9 cellular contexts compared by ENCODE assay signal in genomic region chr16:11253009-11253994, GRCh38. TPM values are rescaled to one million over a fixed set of nuclear protein-coding genes. Genes with fewer than 3 reads are reported as not detected.
DNase-seq lines count a peak whose midpoint lies in the region; ATAC-seq, FAIRE-seq and TF ChIP-seq lines count a peak whose summit lies in the region.
"Had no signal": no experiment of that assay in that cellular context is flagged by ENCODE, and none has a peak within 500 bp of the region (broad histone marks: within the 10 kb centered on the region; RNA-seq: fewer than 3 reads in every experiment).

No MANE protein-coding gene starts in this region.

- peak overlapping the region; percentile 91 for H3K27ac Mint-ChIP-seq in activated T-helper 2 cell treated with anti-CD3 and anti-CD28 coated beads, Interferon-gamma antibody, Interleukin-2, Interleukin-4, amounts not matched to agents 10 μg/mL and 5 μg/mL and 100 μg/mL, durations not matched to agents 14 hours and 24 hours and 36 hours

- H3K9me3 ChIP-seq in keratinocyte (ENCODE audit: control insufficient read depth, low read depth, low read length) = no peaks in the 10 kb centered on the region
- H3K9me3 ChIP-seq in thoracic aorta = no peaks in the 10 kb centered on the region

- H3K36me3 ChIP-seq in keratinocyte (ENCODE audit: control insufficient read depth in 2 of 2, extremely low read depth in 1 of 2, insufficient read depth in 2 of 2, low read length in 2 of 2) (no peaks in the 10 kb centered on the region), thoracic aorta (no peaks in the 10 kb centered on the region)

- no peaks in the 10 kb centered on the region for H3K27me3 Mint-ChIP-seq in activated T-helper 2 cell treated with anti-CD3 and anti-CD28 coated beads, Interferon-gamma antibody, Interleukin-2, Interleukin-4, amounts not matched to agents 10 μg/mL and 5 μg/mL and 100 μg/mL, durations not matched to agents 14 hours and 24 hours and 36 hours (ENCODE audit: low read depth)

- no peak overlapping the region for H3K9ac ChIP-seq in keratinocyte (ENCODE audit: control insufficient read depth, extremely low read depth, insufficient read depth, low read length)

- peaks cover 40% of the 10 kb centered on the region for H3K4me1 Mint-ChIP-seq in activated T-helper 2 cell treated with anti-CD3 and anti-CD28 coated beads, Interferon-gamma antibody, Interleukin-2, Interleukin-4, amounts not matched to agents 10 μg/mL and 5 μg/mL and 100 μg/mL, durations not matched to agents 14 hours and 24 hours and 36 hours (ENCODE audit: low read depth)

- intact Hi-C loops in activated T-helper 2 cell treated with anti-CD3 and anti-CD28 coated beads, Interferon-gamma antibody, Interleukin-2, Interleukin-4, amounts not matched to agents 10 μg/mL and 5 μg/mL and 100 μg/mL, durations not matched to agents 14 hours and 24 hours and 36 hours (cut with micrococcal nuclease) = loop anchor here (1.0 to 10.0 kb wide), 6 partner anchors 77 to 541 kb away; partner anchors contain the start of genes CIITA and ZC3H7A

- peak overlapping the region; percentile 85 for H3K4me2 ChIP-seq in keratinocyte (ENCODE audit: control insufficient read depth, extremely low read depth, insufficient read depth, low read depth, low read length)

- H3K4me3 ChIP-seq in keratinocyte (ENCODE audit: control insufficient read depth in 2 of 3, extremely low read depth in 1 of 3, insufficient read depth in 2 of 3, low read depth in 1 of 3, low read length in 3 of 3) (peak overlapping the region in 2 of 3 experiments; percentile 26 to 88), thoracic aorta (peak overlapping the region; percentile 87)

- DNase-seq in DMS 273 (lab: John Stamatoyannopoulos, UW; ENCODE audit: unreplicated experiment) (peak; percentile 32), DMS 273 treated with DMSO at 0.1 percent for 48 hours (lab: John Stamatoyannopoulos, UW) (no peak), keratinocyte (ENCODE audit: low read depth, low spot score) (no peak), thoracic aorta (ENCODE audit: low spot score) (no peak), RCC 7860 (ENCODE audit: low spot score) (no peak), NCI-H2227 treated with DMSO at 0.1 percent for 48 hours (lab: John Stamatoyannopoulos, UW) (no peak)
- peak; percentile 40 for DNase-seq in activated T-helper 2 cell treated with anti-CD3 and anti-CD28 coated beads, Interferon-gamma antibody, Interleukin-2, Interleukin-4, amounts not matched to agents 10 μg/mL and 5 μg/mL and 100 μg/mL, durations not matched to agents 14 hours and 24 hours and 36 hours (ENCODE audit: low spot score)

- H3K27me3 ChIP-seq in keratinocyte (ENCODE audit: control insufficient read depth, extremely low read depth, insufficient read depth, low read length) (no peaks in the 10 kb centered on the region), thoracic aorta (replicated peaks; ENCODE audit: insufficient read depth) (no peaks in the 10 kb centered on the region)

- TF ChIP-seq CTCF in keratinocyte (optimal IDR thresholded peaks at IDR 0.05 in 1 of 3, IDR thresholded peaks at IDR 0.05 in 1 of 3, conservative IDR thresholded peaks at IDR 0.05 in 1 of 3; ENCODE audit: extremely low read depth in 1 of 3, insufficient read depth in 2 of 3, low read length in 3 of 3) (no peak), thoracic aorta (IDR thresholded peaks at IDR 0.05) (no peak)

- ATAC-seq in thoracic aorta (ENCODE audit: insufficient number of reproducible peaks, low FRiP score, low read depth) (no peak), GM21381 (IDR thresholded peaks at IDR 0.05; ENCODE audit: unreplicated experiment) (no peak)

- FAIRE-seq in keratinocyte (lab: Jason Lieb, UNC) (no peak), RCC 7860 (lab: Jason Lieb, UNC) (no peak)

- H3K9me3 Mint-ChIP-seq in activated T-helper 2 cell treated with anti-CD3 and anti-CD28 coated beads, Interferon-gamma antibody, Interleukin-2, Interleukin-4, amounts not matched to agents 10 μg/mL and 5 μg/mL and 100 μg/mL, durations not matched to agents 14 hours and 24 hours and 36 hours = no peaks in the 10 kb centered on the region

- H3K4me3 Mint-ChIP-seq in activated T-helper 2 cell treated with anti-CD3 and anti-CD28 coated beads, Interferon-gamma antibody, Interleukin-2, Interleukin-4, amounts not matched to agents 10 μg/mL and 5 μg/mL and 100 μg/mL, durations not matched to agents 14 hours and 24 hours and 36 hours (ENCODE audit: low read depth) = peak overlapping the region; percentile 99

- no peak overlapping the region for H3K27ac ChIP-seq in keratinocyte (ENCODE audit: control insufficient read depth, insufficient read depth, low read length)
- H3K27ac ChIP-seq in thoracic aorta = peak overlapping the region in 1 of 2 donors; percentile 14
- H3K27ac ChIP-seq: 22Rv1 had no signal

- dilution Hi-C loops in keratinocyte (cut with MboI; ENCODE audit: extremely low pct_ligation_motif_present, low sequenced_read_pairs) = no loop called here

- H3K4me1 ChIP-seq in keratinocyte (ENCODE audit: control insufficient read depth, extremely low read depth, insufficient read depth, low read length) (peaks cover 20% of the 10 kb centered on the region), thoracic aorta (ENCODE audit: control insufficient read depth in 1 of 2, low read depth in 2 of 2) (peaks cover 6 to 40% of the 10 kb centered on the region in 2 donors)

- H3K9me1 ChIP-seq in keratinocyte (ENCODE audit: control insufficient read depth, extremely low read depth, insufficient read depth, low read length) = no peaks in the 10 kb centered on the region

- H3K36me3 Mint-ChIP-seq in activated T-helper 2 cell treated with anti-CD3 and anti-CD28 coated beads, Interferon-gamma antibody, Interleukin-2, Interleukin-4, amounts not matched to agents 10 μg/mL and 5 μg/mL and 100 μg/mL, durations not matched to agents 14 hours and 24 hours and 36 hours (ENCODE audit: low read depth) = peaks cover 67% of the 10 kb centered on the region

- H4K20me1 ChIP-seq in keratinocyte (ENCODE audit: control insufficient read depth, extremely low read depth, insufficient read depth, low read length) = no peaks in the 10 kb centered on the region

- peaks cover 19% of the 10 kb centered on the region for H3K79me2 ChIP-seq in keratinocyte (ENCODE audit: control insufficient read depth, insufficient read depth, low read length)

- no peak overlapping the region for H2AFZ ChIP-seq in keratinocyte (ENCODE audit: control insufficient read depth, low read length)

RNA-seq across cellular contexts. Expression of gene SOCS1, which starts 2.7 kb away (rescaled TPM):
- total RNA-seq in activated T-helper 2 cell treated with anti-CD3 and anti-CD28 coated beads, Interferon-gamma antibody, Interleukin-2, Interleukin-4, amounts not matched to agents 10 μg/mL and 5 μg/mL and 100 μg/mL, durations not matched to agents 14 hours and 24 hours and 36 hours = 217 and 219 TPM in 2 replicates
- polyA plus RNA-seq in keratinocyte = 0.98 to 2.8 TPM (median 2.4 TPM) in 3 replicates
- polyA plus RNA-seq in keratinocyte (2011; ENCODE audit: low read depth) = 0.80 TPM
- 0.79 and 1.2 TPM in 2 replicates for polyA plus RNA-seq in keratinocyte (2011; cell fraction: cytosol; rRNA removed)
- polyA plus RNA-seq in keratinocyte (2011; cell fraction: nucleus; rRNA removed) = 2.0 and 2.9 TPM in 2 replicates
- polyA plus RNA-seq in keratinocyte (2012; ENCODE audit: low replicate concordance) = 3.1 and 3.8 TPM in 2 replicates
- 0.38 to 6.6 TPM (median 0.92 TPM) in 3 replicates for polyA minus RNA-seq in keratinocyte
- polyA minus RNA-seq in keratinocyte (2011; cell fraction: cytosol; rRNA and poly(A)+ RNA removed) = 2.3 TPM
- 1.9 and 4.1 TPM in 2 replicates for polyA minus RNA-seq in keratinocyte (2011; cell fraction: nucleus; rRNA and poly(A)+ RNA removed)
- total RNA-seq in thoracic aorta = 10 to 100 TPM; 16.9 to 22.6 TPM

RNA-seq across cellular contexts. Expression of gene TNP2, which starts 15.8 kb away (rescaled TPM):
- total RNA-seq in activated T-helper 2 cell treated with anti-CD3 and anti-CD28 coated beads, Interferon-gamma antibody, Interleukin-2, Interleukin-4, amounts not matched to agents 10 μg/mL and 5 μg/mL and 100 μg/mL, durations not matched to agents 14 hours and 24 hours and 36 hours = not detected in 2 replicates
- polyA plus RNA-seq in keratinocyte = not detected in 3 replicates
- polyA plus RNA-seq in keratinocyte (2011; ENCODE audit: low read depth) = not detected
- not detected in 2 replicates for polyA plus RNA-seq in keratinocyte (2011; cell fraction: cytosol; rRNA removed)
- not detected in 2 replicates for polyA plus RNA-seq in keratinocyte (2011; cell fraction: nucleus; rRNA removed)
- not detected in 2 replicates for polyA plus RNA-seq in keratinocyte (2012; ENCODE audit: low replicate concordance)
- not detected in 3 replicates for polyA minus RNA-seq in keratinocyte
- polyA minus RNA-seq in keratinocyte (2011; cell fraction: cytosol; rRNA and poly(A)+ RNA removed) = not detected
- polyA minus RNA-seq in keratinocyte (2011; cell fraction: nucleus; rRNA and poly(A)+ RNA removed) = not detected in 2 replicates
- total RNA-seq in thoracic aorta = not detected

RNA-seq across cellular contexts. Expression of gene PRM3, which starts 20.1 kb away (rescaled TPM):
- not detected in 2 replicates for total RNA-seq in activated T-helper 2 cell treated with anti-CD3 and anti-CD28 coated beads, Interferon-gamma antibody, Interleukin-2, Interleukin-4, amounts not matched to agents 10 μg/mL and 5 μg/mL and 100 μg/mL, durations not matched to agents 14 hours and 24 hours and 36 hours
- polyA plus RNA-seq in keratinocyte = not detected in 3 replicates
- polyA plus RNA-seq in keratinocyte (2011; ENCODE audit: low read depth) = not detected
- not detected in 2 replicates for polyA plus RNA-seq in keratinocyte (2011; cell fraction: cytosol; rRNA removed)
- not detected in 2 replicates for polyA plus RNA-seq in keratinocyte (2011; cell fraction: nucleus; rRNA removed)
- not detected in 2 replicates for polyA plus RNA-seq in keratinocyte (2012; ENCODE audit: low replicate concordance)
- polyA minus RNA-seq in keratinocyte = not detected in 3 replicates
- polyA minus RNA-seq in keratinocyte (2011; cell fraction: cytosol; rRNA and poly(A)+ RNA removed) = not detected
- polyA minus RNA-seq in keratinocyte (2011; cell fraction: nucleus; rRNA and poly(A)+ RNA removed) = not detected in 2 replicates
- not detected for total RNA-seq in thoracic aorta

RNA-seq across cellular contexts. Expression of gene PRM2, which starts 23.0 kb away (rescaled TPM):
- not detected in 2 replicates for total RNA-seq in activated T-helper 2 cell treated with anti-CD3 and anti-CD28 coated beads, Interferon-gamma antibody, Interleukin-2, Interleukin-4, amounts not matched to agents 10 μg/mL and 5 μg/mL and 100 μg/mL, durations not matched to agents 14 hours and 24 hours and 36 hours
- polyA plus RNA-seq in keratinocyte = not detected in 3 replicates
- not detected for polyA plus RNA-seq in keratinocyte (2011; ENCODE audit: low read depth)
- polyA plus RNA-seq in keratinocyte (2011; cell fraction: cytosol; rRNA removed) = not detected in 2 replicates
- not detected in 2 replicates for polyA plus RNA-seq in keratinocyte (2011; cell fraction: nucleus; rRNA removed)
- polyA plus RNA-seq in keratinocyte (2012; ENCODE audit: low replicate concordance) = not detected in 2 replicates
- polyA minus RNA-seq in keratinocyte = not detected in 3 replicates
- not detected for polyA minus RNA-seq in keratinocyte (2011; cell fraction: cytosol; rRNA and poly(A)+ RNA removed)
- not detected in 2 replicates for polyA minus RNA-seq in keratinocyte (2011; cell fraction: nucleus; rRNA and poly(A)+ RNA removed)
- total RNA-seq in thoracic aorta = not detected

RNA-seq across cellular contexts. Expression of gene PRM1, which starts 27.8 kb away (rescaled TPM):
- not detected in 2 replicates for total RNA-seq in activated T-helper 2 cell treated with anti-CD3 and anti-CD28 coated beads, Interferon-gamma antibody, Interleukin-2, Interleukin-4, amounts not matched to agents 10 μg/mL and 5 μg/mL and 100 μg/mL, durations not matched to agents 14 hours and 24 hours and 36 hours
- polyA plus RNA-seq in keratinocyte = not detected in 3 replicates
- polyA plus RNA-seq in keratinocyte (2011; ENCODE audit: low read depth) = not detected
- not detected in 2 replicates for polyA plus RNA-seq in keratinocyte (2011; cell fraction: cytosol; rRNA removed)
- polyA plus RNA-seq in keratinocyte (2011; cell fraction: nucleus; rRNA removed) = not detected in 2 replicates
- not detected in 2 replicates for polyA plus RNA-seq in keratinocyte (2012; ENCODE audit: low replicate concordance)
- polyA minus RNA-seq in keratinocyte = not detected in 3 replicates
- polyA minus RNA-seq in keratinocyte (2011; cell fraction: cytosol; rRNA and poly(A)+ RNA removed) = not detected
- polyA minus RNA-seq in keratinocyte (2011; cell fraction: nucleus; rRNA and poly(A)+ RNA removed) = not detected in 2 replicates
- not detected for total RNA-seq in thoracic aorta

Comparison
In these comparisons a context has a peak if more than half of its experiments do, and no peak if none do; other contexts are left out.
1. DNase-seq: peak in DMS 273 (single experiment) and activated T-helper 2 cell treated with anti-CD3 and anti-CD28 coated beads, Interferon-gamma antibody, Interleukin-2, Interleukin-4, amounts not matched to agents 10 μg/mL and 5 μg/mL and 100 μg/mL, durations not matched to agents 14 hours and 24 hours and 36 hours (single experiment); none in DMS 273 treated with DMSO at 0.1 percent for 48 hours (single experiment), keratinocyte (single experiment), thoracic aorta (single experiment), RCC 7860 (single experiment) and NCI-H2227 treated with DMSO at 0.1 percent for 48 hours (single experiment).